1 cellular context compared by ENCODE assay signal in the genomic region with DNA sequence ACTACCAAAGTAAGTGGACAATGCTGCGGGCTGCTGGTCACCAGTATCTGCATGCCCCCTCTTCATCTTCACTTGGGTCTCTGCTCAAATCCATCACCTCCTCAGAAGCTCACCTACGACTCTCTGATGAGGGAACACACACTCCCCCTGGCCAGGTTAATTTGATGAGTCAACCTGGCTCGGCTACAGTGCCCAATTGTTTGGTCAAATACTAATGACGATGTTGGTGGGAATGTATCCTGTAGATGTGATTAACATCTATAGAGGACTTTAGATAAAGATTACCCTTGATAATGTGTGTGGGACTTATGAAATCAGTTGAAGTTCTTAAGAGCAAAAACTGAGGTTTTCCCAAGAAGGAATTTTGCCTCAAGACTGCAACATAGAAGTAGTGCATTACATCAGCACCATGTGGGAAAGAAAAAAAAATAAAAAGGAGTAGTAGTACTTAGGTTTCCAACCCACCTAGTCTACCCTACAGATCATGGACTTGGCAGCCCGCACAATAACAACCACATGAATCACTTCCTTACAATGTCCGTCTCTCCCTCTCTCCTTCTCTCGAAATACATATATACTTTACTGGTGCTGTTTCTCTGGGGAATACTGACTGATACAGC.
TF ChIP-seq lines count a peak whose summit lies in the region.

No MANE protein-coding gene starts in this region.

TF ChIP-seq in IMR-90, 13 proteins besides CTCF, POLR2A, EP300 and RAD21:
- no peak for TF ChIP-seq NFE2L2 (IDR thresholded peaks at IDR 0.05; ENCODE audit: low read depth, low read length)
- no peak for TF ChIP-seq FOS (IDR thresholded peaks at IDR 0.05; ENCODE audit: low read depth, low read length)
- no peak for TF ChIP-seq SMC3 (IDR thresholded peaks at IDR 0.05; ENCODE audit: low read depth, low read length)
- no peak for TF ChIP-seq MAZ (IDR thresholded peaks at IDR 0.05; ENCODE audit: borderline replicate concordance, low read depth, low read length)
- TF ChIP-seq BHLHE40 (IDR thresholded peaks at IDR 0.05; ENCODE audit: low read depth, low read length) = no peak
- no peak for TF ChIP-seq MXI1 (IDR thresholded peaks at IDR 0.05; ENCODE audit: borderline replicate concordance, low read depth, low read length)
- no peak for TF ChIP-seq RCOR1 (IDR thresholded peaks at IDR 0.05; ENCODE audit: insufficient replicate concordance, low read length)
- no peak for TF ChIP-seq CHD1 (IDR thresholded peaks at IDR 0.05; ENCODE audit: low read depth, low read length)
- TF ChIP-seq ELK1 (IDR thresholded peaks at IDR 0.05; ENCODE audit: borderline replicate concordance, low read depth, low read length) = no peak
- no peak for TF ChIP-seq CEBPB (IDR thresholded peaks at IDR 0.05; ENCODE audit: low read depth, low read length)
- no peak for TF ChIP-seq RFX5 (IDR thresholded peaks at IDR 0.05; ENCODE audit: low read depth, low read length)
- TF ChIP-seq, protein P1, sequence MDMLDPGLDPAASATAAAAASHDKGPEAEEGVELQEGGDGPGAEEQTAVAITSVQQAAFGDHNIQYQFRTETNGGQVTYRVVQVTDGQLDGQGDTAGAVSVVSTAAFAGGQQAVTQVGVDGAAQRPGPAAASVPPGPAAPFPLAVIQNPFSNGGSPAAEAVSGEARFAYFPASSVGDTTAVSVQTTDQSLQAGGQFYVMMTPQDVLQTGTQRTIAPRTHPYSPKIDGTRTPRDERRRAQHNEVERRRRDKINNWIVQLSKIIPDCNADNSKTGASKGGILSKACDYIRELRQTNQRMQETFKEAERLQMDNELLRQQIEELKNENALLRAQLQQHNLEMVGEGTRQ (IDR thresholded peaks at IDR 0.05; ENCODE audit: low read depth, low read length) = no peak
- no peak for TF ChIP-seq MAFK (IDR thresholded peaks at IDR 0.05; ENCODE audit: low read depth, low read length)
TF ChIP-seq in IMR-90: peak in this region for 0.
